6 cellular contexts compared by ENCODE assay signal in the genomic region with DNA sequence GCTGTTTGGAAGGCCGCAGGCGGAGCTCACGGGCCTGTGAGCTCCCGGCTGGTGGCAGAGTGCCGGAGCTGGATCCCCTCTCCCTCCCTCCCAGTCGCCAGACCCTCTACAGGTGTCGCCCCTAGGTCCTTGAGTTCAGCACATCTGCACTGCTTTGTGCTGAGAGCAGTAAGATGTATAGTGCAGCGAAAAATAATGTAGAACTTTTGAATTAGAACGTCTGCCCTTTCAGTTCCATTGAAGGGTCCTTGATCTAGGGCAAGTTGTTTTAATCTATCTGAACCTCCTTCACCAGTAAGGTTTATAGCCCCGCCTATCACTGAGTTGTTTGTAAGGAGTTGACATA. TPM values are rescaled to one million over a fixed set of nuclear protein-coding genes. Genes with fewer than 3 reads are reported as not detected.
DNase-seq lines count a peak whose midpoint lies in the region; ATAC-seq, FAIRE-seq and TF ChIP-seq lines count a peak whose summit lies in the region.

No MANE protein-coding gene starts in this region.

- H3K79me2 ChIP-seq in H1 (ENCODE audit: control insufficient read depth in 1 of 2, insufficient read depth in 2 of 2, low read length in 2 of 2), result peaks cover 0 to 28% of the 10 kb centered on the region in 2 experiments; a peak in 2 of 4 replicates

- H2BK120ac ChIP-seq in H1 (replicated peaks; ENCODE audit: low read depth, low read length), result no peak overlapping the region

- H2AFZ ChIP-seq in H1 (ENCODE audit: low read length), result peak overlapping the region; percentile 13

- no peaks in the 10 kb centered on the region; a peak in 1 of 7 replicates for H3K4me1 ChIP-seq in H1 (replicated peaks in 1 of 4; ENCODE audit: control insufficient read depth in 3 of 4, insufficient read depth in 4 of 4, low read length in 3 of 4)
- H3K4me1 ChIP-seq in gastrocnemius medialis, result peaks cover 24 to 27% of the 10 kb centered on the region in 2 donors

- no peak overlapping the region for H3K56ac ChIP-seq in H1 (replicated peaks; ENCODE audit: insufficient read length, low read depth, low read length)

- DNase-seq in H1 (ENCODE audit: low read depth in 1 of 2, low spot score in 2 of 2) (peak in 1 of 2 experiments; percentile 10), gastrocnemius medialis (no peak), EL (no peak), HT-29 (ENCODE audit: low spot score) (no peak)

- no peak overlapping the region for H2BK12ac ChIP-seq in H1 (ENCODE audit: low read depth, low read length)

- CTCF ChIA-PET in H1 (lab: Charles Lee; ENCODE audit: partially characterized antibody), result interaction anchor here (0.8 to 1.0 kb wide), 3 partner anchors 26 to 599 kb away, joined by 4 to 5 read pairs (median 4); no protein-coding TSS in a partner anchor

- H2BK20ac ChIP-seq in H1 (ENCODE audit: low read length), result no peak overlapping the region

- H3K23me2 ChIP-seq in H1 (ENCODE audit: low read depth, low read length), result no peaks in the 10 kb centered on the region

- TF ChIP-seq POLR2A in H1 (IDR thresholded peaks at IDR 0.05; ENCODE audit: control extremely low read depth in 1 of 2, low read depth in 2 of 2, low read length in 2 of 2) (no peak), gastrocnemius medialis (IDR thresholded peaks at IDR 0.05) (no peak)

- no peak overlapping the region; the same call in 1 of the 2 replicates for H2BK5ac ChIP-seq in H1 (ENCODE audit: low read depth, low read length)

- no peak overlapping the region for H3K4ac ChIP-seq in H1 (replicated peaks; ENCODE audit: insufficient read length, low read depth, low read length)

- ATAC-seq in GM21381 (IDR thresholded peaks at IDR 0.05; ENCODE audit: unreplicated experiment) (peak; percentile 60), HG03571 (IDR thresholded peaks at IDR 0.05; ENCODE audit: unreplicated experiment) (peak; percentile 57), gastrocnemius medialis (peak; percentile 64 to 68)

- H3K4me3 ChIP-seq in H1 (ENCODE audit: extremely low read depth in 1 of 4, insufficient read depth in 2 of 4, low read depth in 3 of 4, low read length in 4 of 4) (peak overlapping the region; percentile 85 to 96 (median 90)), gastrocnemius medialis (peak overlapping the region; percentile 80 to 94 (median 86))

- H4K5ac ChIP-seq in H1 (ENCODE audit: insufficient read length, low read depth, low read length), result no peak overlapping the region

- H3K4me2 ChIP-seq in H1 (ENCODE audit: insufficient read depth in 1 of 2, low read depth in 2 of 2, low read length in 2 of 2), result peak overlapping the region; percentile 53 to 80

- peaks cover 0 to 1% (median 0%) of the 10 kb centered on the region in 4 experiments; a peak in 1 of 7 replicates for H3K27me3 ChIP-seq in H1 (replicated peaks in 1 of 4; ENCODE audit: control insufficient read depth in 3 of 4, extremely low read depth in 1 of 4, insufficient read depth in 3 of 4, low read length in 3 of 4)
- no peaks in the 10 kb centered on the region for H3K27me3 ChIP-seq in gastrocnemius medialis

- peak overlapping the region; percentile 84; the same call in 1 of the 2 replicates for H4K8ac ChIP-seq in H1 (ENCODE audit: extremely low read depth, insufficient read depth, low read length)

- H3K14ac ChIP-seq in H1 (ENCODE audit: insufficient read length), result no peak overlapping the region

- no peak for TF ChIP-seq RAD21 in H1 (IDR thresholded peaks at IDR 0.05 in 1 of 2, conservative IDR thresholded peaks at IDR 0.05 in 1 of 2; ENCODE audit: low read depth in 2 of 2, low read length in 2 of 2)

- no peaks in the 10 kb centered on the region for H4K20me1 ChIP-seq in H1 (replicated peaks in 1 of 2; ENCODE audit: control insufficient read depth in 1 of 2, insufficient read depth in 2 of 2, low read length in 2 of 2)

- peak overlapping the region; percentile 72 to 93 (median 81) for H3K9ac ChIP-seq in H1 (replicated peaks in 1 of 4; ENCODE audit: extremely low read depth in 1 of 4, low read depth in 3 of 4, low read length in 3 of 4)

- H3K9me3 ChIP-seq in H1 (ENCODE audit: insufficient read depth in 2 of 2, low read depth in 1 of 2, low read length in 1 of 2), result no peaks in the 10 kb centered on the region
- H3K9me3 ChIP-seq in gastrocnemius medialis, result no peaks in the 10 kb centered on the region

- H4K91ac ChIP-seq in H1 (replicated peaks; ENCODE audit: insufficient read length, low read length), result no peak overlapping the region

- H2BK15ac ChIP-seq in H1 (ENCODE audit: low read length), result no peak overlapping the region

- H3K23ac ChIP-seq in H1 (ENCODE audit: insufficient read length), result no peak overlapping the region

- H3K79me1 ChIP-seq in H1 (ENCODE audit: low read depth, low read length), result no peaks in the 10 kb centered on the region; the same call in 1 of the 2 replicates

- TF ChIP-seq CTCF in H1 (IDR thresholded peaks at IDR 0.05; ENCODE audit: control extremely low read depth in 1 of 3, insufficient read depth in 1 of 3, low read depth in 1 of 3, low read length in 3 of 3) (no peak), gastrocnemius medialis (IDR thresholded peaks at IDR 0.05 in 4 of 5, conservative IDR thresholded peaks at IDR 0.05 in 1 of 5) (no peak)

- 3% methylated on average over 10 of the region's 10 CpGs; no CpG with 5 or more reads in 1 of the 2 experiments for WGBS in H1 (ENCODE audit: extremely low coverage in 1 of 2, insufficient coverage in 1 of 2, insufficient read length in 1 of 2, insufficient replicate concordance in 2 of 2, low coverage in 1 of 2, low lambda C conversion rate in 2 of 2, missing lambda C conversion rate in 1 of 2), 2 experiments

- H3K18ac ChIP-seq in H1 (ENCODE audit: extremely low read depth, low read length), result no peak overlapping the region; the same call in 1 of the 2 replicates

- POLR2A ChIA-PET in H1 (lab: Charles Lee; ENCODE audit: partially characterized antibody), result interaction anchor here (0.6 to 1.6 kb wide), 3 partner anchors 14 to 71 kb away, joined by 3 to 7 read pairs (median 3); no protein-coding TSS in a partner anchor

- FAIRE-seq in H1 (lab: Jason Lieb, UNC), result peak; percentile 62

- H3K36me3 ChIP-seq in H1 (ENCODE audit: control insufficient read depth in 2 of 4, insufficient read depth in 4 of 4, low read length in 3 of 4) (peaks cover 8 to 40% (median 19%) of the 10 kb centered on the region in 4 experiments; a peak in 6 of 8 replicates), gastrocnemius medialis (peaks cover 3 to 42% of the 10 kb centered on the region in 2 donors)

- H3K27ac ChIP-seq in H1 (ENCODE audit: low read depth, low read length) (peak overlapping the region; percentile 72), gastrocnemius medialis (peak overlapping the region; percentile 76 to 87 (median 82))

- no peak overlapping the region for H2AK5ac ChIP-seq in H1 (ENCODE audit: low read depth, low read length)

- in situ Hi-C loops in gastrocnemius medialis (cut with MboI; ENCODE audit: low sequenced_read_pairs in 4 of 4), result loop anchor here (25.0 kb wide), 3 partner anchors 707 to 1293 kb away; a partner anchor contains a TSS

- intact Hi-C loops in gastrocnemius medialis (cut with DNase I; ENCODE audit: low total_unique reads), result loop anchor here (5.0 kb wide), 1 partner anchor 478 kb away; a partner anchor contains a TSS

- no peak for TF ChIP-seq EP300 in H1 (IDR thresholded peaks at IDR 0.05; ENCODE audit: borderline replicate concordance in 1 of 2, low read depth in 2 of 2, low read length in 2 of 2)

RNA-seq across cellular contexts. Expression of a gene that starts 0.4 kb away (rescaled TPM):
- total RNA-seq in H1 (2021; fragmentation: NEBNext Ultra II Directional; extraction: Animal tissue kit (Norgen Biotek cat#: 25700)), result 10.2 and 12.2 TPM in 2 replicates
- 4.6 and 7.4 TPM in 2 replicates for polyA plus RNA-seq in H1 (2011; rRNA removed)
- polyA plus RNA-seq in H1 (2011; cell fraction: cytosol; rRNA removed), result 8.4 TPM
- 6.1 TPM for polyA plus RNA-seq in H1 (2011; cell fraction: nucleus; rRNA removed)
- 5.8 to 12.3 TPM (median 7.4 TPM) in 4 replicates for polyA plus RNA-seq in H1 (2012, experiment 1 of 2)
- polyA plus RNA-seq in H1 (2012, experiment 2 of 2), result 3.4 TPM
- 23.4 TPM for polyA plus RNA-seq in H1 (2013, experiment 1 of 2)
- 22.4 TPM for polyA plus RNA-seq in H1 (2013, experiment 2 of 2)
- 9.8 and 12.1 TPM in 2 replicates for polyA minus RNA-seq in H1 (2011; rRNA and poly(A)+ RNA removed)
- polyA minus RNA-seq in H1 (2011; cell fraction: cytosol; rRNA and poly(A)+ RNA removed), result 5.7 TPM
- polyA minus RNA-seq in H1 (2011; cell fraction: nucleus; rRNA and poly(A)+ RNA removed), result 16.3 TPM
- 10 to 100 TPM in 3 of 4 donors, 1 to 10 TPM in 1; 9.0 to 21.1 (median 11.9) TPM for total RNA-seq in gastrocnemius medialis
- total RNA-seq in HT-29 (2014; rRNA removed; shearing (Covaris generic)), result 4.3 and 7.5 TPM in 2 replicates

RNA-seq across cellular contexts. Expression of a gene that starts 0.5 kb away (rescaled TPM):
- total RNA-seq in H1 (2021; fragmentation: NEBNext Ultra II Directional; extraction: Animal tissue kit (Norgen Biotek cat#: 25700)), result 40.1 and 43.4 TPM in 2 replicates
- polyA plus RNA-seq in H1 (2011; rRNA removed), result 5.2 and 7.2 TPM in 2 replicates
- polyA plus RNA-seq in H1 (2011; cell fraction: cytosol; rRNA removed), result 10.4 TPM
- polyA plus RNA-seq in H1 (2011; cell fraction: nucleus; rRNA removed), result 6.8 TPM
- 14.5 to 27.3 TPM (median 17.4 TPM) in 4 replicates for polyA plus RNA-seq in H1 (2012, experiment 1 of 2)
- polyA plus RNA-seq in H1 (2012, experiment 2 of 2), result 1.4 TPM
- polyA plus RNA-seq in H1 (2013, experiment 1 of 2), result 16.4 TPM
- polyA plus RNA-seq in H1 (2013, experiment 2 of 2), result 15.2 TPM
- polyA minus RNA-seq in H1 (2011; rRNA and poly(A)+ RNA removed), result 13.4 and 16.6 TPM in 2 replicates
- 12.9 TPM for polyA minus RNA-seq in H1 (2011; cell fraction: cytosol; rRNA and poly(A)+ RNA removed)
- polyA minus RNA-seq in H1 (2011; cell fraction: nucleus; rRNA and poly(A)+ RNA removed), result 22.4 TPM
- total RNA-seq in gastrocnemius medialis, result 10 to 100 TPM in 1 of 4 donors, 1 to 10 TPM in 3; 5.3 to 12.3 (median 5.9) TPM
- total RNA-seq in HT-29 (2014; rRNA removed; shearing (Covaris generic)), result 17.2 and 17.9 TPM in 2 replicates

RNA-seq across cellular contexts. Expression of a gene that starts 18.1 kb away (rescaled TPM):
- not detected in 2 replicates for total RNA-seq in H1 (2021; fragmentation: NEBNext Ultra II Directional; extraction: Animal tissue kit (Norgen Biotek cat#: 25700))
- polyA plus RNA-seq in H1 (2011; rRNA removed), result not detected in 2 replicates
- not detected for polyA plus RNA-seq in H1 (2011; cell fraction: cytosol; rRNA removed)
- polyA plus RNA-seq in H1 (2011; cell fraction: nucleus; rRNA removed), result not detected
- polyA plus RNA-seq in H1 (2012, experiment 1 of 2), result not detected in 4 replicates
- not detected for polyA plus RNA-seq in H1 (2012, experiment 2 of 2)
- not detected for polyA plus RNA-seq in H1 (2013, experiment 1 of 2)
- not detected for polyA plus RNA-seq in H1 (2013, experiment 2 of 2)
- not detected in 2 replicates for polyA minus RNA-seq in H1 (2011; rRNA and poly(A)+ RNA removed)
- not detected for polyA minus RNA-seq in H1 (2011; cell fraction: cytosol; rRNA and poly(A)+ RNA removed)
- polyA minus RNA-seq in H1 (2011; cell fraction: nucleus; rRNA and poly(A)+ RNA removed), result not detected
- total RNA-seq in gastrocnemius medialis, result not detected
- total RNA-seq in HT-29 (2014; rRNA removed; shearing (Covaris generic)), result not detected in 2 replicates

RNA-seq across cellular contexts. Expression of a gene that starts 49.5 kb away (rescaled TPM):
- total RNA-seq in H1 (2021; fragmentation: NEBNext Ultra II Directional; extraction: Animal tissue kit (Norgen Biotek cat#: 25700)), result 7.0 and 8.0 TPM in 2 replicates
- 2.6 and 3.2 TPM in 2 replicates for polyA plus RNA-seq in H1 (2011; rRNA removed)
- polyA plus RNA-seq in H1 (2011; cell fraction: cytosol; rRNA removed), result 2.8 TPM
- 2.8 TPM for polyA plus RNA-seq in H1 (2011; cell fraction: nucleus; rRNA removed)
- polyA plus RNA-seq in H1 (2012, experiment 1 of 2), result 2.6 to 3.8 TPM (median 3.1 TPM) in 4 replicates
- 1.9 TPM for polyA plus RNA-seq in H1 (2012, experiment 2 of 2)
- polyA plus RNA-seq in H1 (2013, experiment 1 of 2), result 6.6 TPM
- polyA plus RNA-seq in H1 (2013, experiment 2 of 2), result 7.0 TPM
- polyA minus RNA-seq in H1 (2011; rRNA and poly(A)+ RNA removed), result 3.5 and 5.3 TPM in 2 replicates
- 3.5 TPM for polyA minus RNA-seq in H1 (2011; cell fraction: cytosol; rRNA and poly(A)+ RNA removed)
- 5.2 TPM for polyA minus RNA-seq in H1 (2011; cell fraction: nucleus; rRNA and poly(A)+ RNA removed)
- total RNA-seq in gastrocnemius medialis, result 1 to 10 TPM in 3 of 4 donors, under 1 TPM in 1; 0.92 to 1.9 (median 1.5) TPM
- 54.4 and 55.1 TPM in 2 replicates for total RNA-seq in HT-29 (2014; rRNA removed; shearing (Covaris generic))
